Comparison of ENCODE assay signal across 1 cellular context in the genomic region with DNA sequence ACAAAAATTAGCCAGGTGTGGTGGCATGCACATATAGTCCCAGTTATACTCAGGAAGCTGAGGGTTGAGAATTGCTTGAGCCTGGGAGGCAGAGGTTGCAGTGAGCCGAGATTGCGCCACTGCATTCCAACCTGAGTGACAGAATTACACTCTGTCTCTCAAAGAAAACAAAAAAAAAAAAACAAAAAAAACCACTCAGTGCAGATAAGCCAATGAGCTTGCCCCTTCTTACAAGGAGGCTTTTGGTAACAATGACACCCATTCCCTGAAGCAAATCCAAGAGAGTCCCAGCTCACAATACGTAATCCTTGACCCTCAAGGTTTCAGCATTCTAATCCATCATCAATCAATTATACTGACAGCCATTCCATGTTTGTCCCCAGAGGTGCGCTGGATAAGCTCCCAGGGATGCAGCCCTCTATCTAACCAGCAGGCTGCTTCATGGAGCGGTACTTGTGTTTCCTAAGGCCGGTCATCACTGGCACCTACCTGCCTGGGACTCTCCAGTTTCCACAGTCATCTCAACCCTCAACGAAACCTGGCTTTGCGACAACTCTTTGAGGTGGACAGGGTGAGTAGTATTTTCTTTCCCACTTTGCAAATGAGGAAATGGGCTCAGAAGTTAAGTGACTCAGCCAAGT.
TF ChIP-seq lines count a peak whose summit lies in the region.

No MANE protein-coding gene starts in this region.

TF ChIP-seq in SK-N-SH treated with all-trans-retinoic acid at 6 μM for 48 hours, 23 proteins besides CTCF, POLR2A, EP300 and RAD21 (continued from another document):
- TF ChIP-seq, protein P1, sequence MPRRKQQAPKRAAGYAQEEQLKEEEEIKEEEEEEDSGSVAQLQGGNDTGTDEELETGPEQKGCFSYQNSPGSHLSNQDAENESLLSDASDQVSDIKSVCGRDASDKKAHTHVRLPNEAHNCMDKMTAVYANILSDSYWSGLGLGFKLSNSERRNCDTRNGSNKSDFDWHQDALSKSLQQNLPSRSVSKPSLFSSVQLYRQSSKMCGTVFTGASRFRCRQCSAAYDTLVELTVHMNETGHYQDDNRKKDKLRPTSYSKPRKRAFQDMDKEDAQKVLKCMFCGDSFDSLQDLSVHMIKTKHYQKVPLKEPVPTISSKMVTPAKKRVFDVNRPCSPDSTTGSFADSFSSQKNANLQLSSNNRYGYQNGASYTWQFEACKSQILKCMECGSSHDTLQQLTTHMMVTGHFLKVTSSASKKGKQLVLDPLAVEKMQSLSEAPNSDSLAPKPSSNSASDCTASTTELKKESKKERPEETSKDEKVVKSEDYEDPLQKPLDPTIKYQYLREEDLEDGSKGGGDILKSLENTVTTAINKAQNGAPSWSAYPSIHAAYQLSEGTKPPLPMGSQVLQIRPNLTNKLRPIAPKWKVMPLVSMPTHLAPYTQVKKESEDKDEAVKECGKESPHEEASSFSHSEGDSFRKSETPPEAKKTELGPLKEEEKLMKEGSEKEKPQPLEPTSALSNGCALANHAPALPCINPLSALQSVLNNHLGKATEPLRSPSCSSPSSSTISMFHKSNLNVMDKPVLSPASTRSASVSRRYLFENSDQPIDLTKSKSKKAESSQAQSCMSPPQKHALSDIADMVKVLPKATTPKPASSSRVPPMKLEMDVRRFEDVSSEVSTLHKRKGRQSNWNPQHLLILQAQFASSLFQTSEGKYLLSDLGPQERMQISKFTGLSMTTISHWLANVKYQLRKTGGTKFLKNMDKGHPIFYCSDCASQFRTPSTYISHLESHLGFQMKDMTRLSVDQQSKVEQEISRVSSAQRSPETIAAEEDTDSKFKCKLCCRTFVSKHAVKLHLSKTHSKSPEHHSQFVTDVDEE (CRISPR knock-in tag; IDR thresholded peaks at IDR 0.05), result no peak
- TF ChIP-seq GLIS3 (CRISPR knock-in tag; IDR thresholded peaks at IDR 0.05) (no peak), ZNF70 (CRISPR knock-in tag; IDR thresholded peaks at IDR 0.05) (no peak), BACH2 (CRISPR knock-in tag; IDR thresholded peaks at IDR 0.05; ENCODE audit: borderline replicate concordance) (no peak), PPARA (CRISPR knock-in tag; IDR thresholded peaks at IDR 0.05; ENCODE audit: borderline replicate concordance) (no peak), OSR1 (CRISPR knock-in tag; IDR thresholded peaks at IDR 0.05) (no peak), ISL1 (CRISPR knock-in tag; IDR thresholded peaks at IDR 0.05) (no peak)
- TF ChIP-seq, protein P2, sequence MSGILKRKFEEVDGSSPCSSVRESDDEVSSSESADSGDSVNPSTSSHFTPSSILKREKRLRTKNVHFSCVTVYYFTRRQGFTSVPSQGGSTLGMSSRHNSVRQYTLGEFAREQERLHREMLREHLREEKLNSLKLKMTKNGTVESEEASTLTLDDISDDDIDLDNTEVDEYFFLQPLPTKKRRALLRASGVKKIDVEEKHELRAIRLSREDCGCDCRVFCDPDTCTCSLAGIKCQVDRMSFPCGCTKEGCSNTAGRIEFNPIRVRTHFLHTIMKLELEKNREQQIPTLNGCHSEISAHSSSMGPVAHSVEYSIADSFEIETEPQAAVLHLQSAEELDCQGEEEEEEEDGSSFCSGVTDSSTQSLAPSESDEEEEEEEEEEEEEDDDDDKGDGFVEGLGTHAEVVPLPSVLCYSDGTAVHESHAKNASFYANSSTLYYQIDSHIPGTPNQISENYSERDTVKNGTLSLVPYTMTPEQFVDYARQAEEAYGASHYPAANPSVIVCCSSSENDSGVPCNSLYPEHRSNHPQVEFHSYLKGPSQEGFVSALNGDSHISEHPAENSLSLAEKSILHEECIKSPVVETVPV (CRISPR knock-in tag; IDR thresholded peaks at IDR 0.05), result no peak
- TF ChIP-seq, protein P3, sequence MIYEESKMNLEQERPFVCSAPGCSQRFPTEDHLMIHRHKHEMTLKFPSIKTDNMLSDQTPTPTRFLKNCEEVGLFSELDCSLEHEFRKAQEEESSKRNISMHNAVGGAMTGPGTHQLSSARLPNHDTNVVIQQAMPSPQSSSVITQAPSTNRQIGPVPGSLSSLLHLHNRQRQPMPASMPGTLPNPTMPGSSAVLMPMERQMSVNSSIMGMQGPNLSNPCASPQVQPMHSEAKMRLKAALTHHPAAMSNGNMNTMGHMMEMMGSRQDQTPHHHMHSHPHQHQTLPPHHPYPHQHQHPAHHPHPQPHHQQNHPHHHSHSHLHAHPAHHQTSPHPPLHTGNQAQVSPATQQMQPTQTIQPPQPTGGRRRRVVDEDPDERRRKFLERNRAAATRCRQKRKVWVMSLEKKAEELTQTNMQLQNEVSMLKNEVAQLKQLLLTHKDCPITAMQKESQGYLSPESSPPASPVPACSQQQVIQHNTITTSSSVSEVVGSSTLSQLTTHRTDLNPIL (CRISPR knock-in tag; IDR thresholded peaks at IDR 0.05; ENCODE audit: low read depth), result no peak
